Comparison of ENCODE assay signal across 8 cellular contexts in the genomic region with DNA sequence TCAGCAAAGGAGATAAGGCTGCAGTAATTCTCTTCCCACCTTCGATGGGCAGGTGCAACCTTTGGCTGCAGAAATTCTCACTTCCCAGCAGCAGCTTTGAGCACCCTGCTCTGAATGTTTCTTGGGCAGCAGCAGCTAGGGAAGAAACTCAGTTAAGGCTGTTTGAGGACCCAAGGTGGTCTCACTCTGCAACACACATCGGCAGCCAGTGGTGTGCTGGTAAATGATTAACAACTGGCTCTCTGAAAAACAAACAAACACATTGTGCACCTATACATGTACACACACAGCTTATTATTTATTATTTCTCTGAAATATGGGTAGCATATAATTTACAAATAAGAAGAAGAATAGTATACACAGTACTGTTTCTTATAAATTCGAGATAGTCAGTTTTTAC.
"Had no signal": no experiment of that assay in that cellular context is flagged by ENCODE, and none has a peak within 500 bp of the region (broad histone marks: within the 10 kb centered on the region; RNA-seq: fewer than 3 reads in every experiment).

No MANE protein-coding gene starts in this region.

- DNase-seq: IMR-90, Karpas-422, KBM-7, KG1 had no signal

- H3K27ac ChIP-seq: HL-60, KMS-11 had no signal

- H3K9ac ChIP-seq: KMS-11 had no signal

- FAIRE-seq: HTR-8/SVneo, K562 had no signal

- H3K4me2 ChIP-seq: KMS-11 had no signal

- ATAC-seq: K562 had no signal

- H3K4me3 ChIP-seq: K562 had no signal
